Comparison of ENCODE assay signal across 35 cellular contexts in genomic region chr1:5416518-5416917, GRCh38.
"Had no signal": no experiment of that assay in that cellular context is flagged by ENCODE, and none has a peak within 500 bp of the region (broad histone marks: within the 10 kb centered on the region; RNA-seq: fewer than 3 reads in every experiment).

No MANE protein-coding gene starts in this region.

- H3K9me3 ChIP-seq: MG63 had no signal

- H3K9ac ChIP-seq: KMS-11 had no signal

- H3K36me3 ChIP-seq: MG63 had no signal

- DNase-seq: Karpas-422, Kasumi-1, MG63, MM.1S, MV-4-11, NCI-H1048, NCI-H1092, NCI-H1092 treated with DMSO at 0.1 percent for 48 hours, NCI-H1105, NCI-H1105 treated with DMSO at 0.1 percent for 48 hours, NCI-H1417, NCI-H1417 treated with DMSO at 0.1 percent for 48 hours, NCI-H1436, NCI-H1436 treated with DMSO at 0.1 percent for 48 hours, NCI-H146, NCI-H1694, NCI-H1694 treated with DMSO at 0.1 percent for 48 hours, NCI-H187, NCI-H187 treated with DMSO at 0.1 percent for 48 hours, NCI-H1930, NCI-H2029, NCI-H2029 treated with DMSO at 0.1 percent for 48 hours, NCI-H2081, NCI-H2081 treated with DMSO at 0.1 percent for 48 hours, NCI-H2107, NCI-H2171, NCI-H2171 treated with DMSO at 0.1 percent for 48 hours, NCI-H2227 treated with DMSO at 0.1 percent for 48 hours, NCI-H226, NCI-H345, NCI-H446, NCI-H446 treated with DMSO at 0.1 percent for 48 hours, NCI-H510A, NCI-H510A treated with DMSO at 0.1 percent for 48 hours had no signal

- H3K4me2 ChIP-seq: KMS-11 had no signal

- H3K27ac ChIP-seq: KMS-11 had no signal

- H3K4me3 ChIP-seq: MG63 had no signal

- H3K27me3 ChIP-seq: MG63 had no signal
